Comparison of ENCODE assay signal across 10 cellular contexts in the genomic region with DNA sequence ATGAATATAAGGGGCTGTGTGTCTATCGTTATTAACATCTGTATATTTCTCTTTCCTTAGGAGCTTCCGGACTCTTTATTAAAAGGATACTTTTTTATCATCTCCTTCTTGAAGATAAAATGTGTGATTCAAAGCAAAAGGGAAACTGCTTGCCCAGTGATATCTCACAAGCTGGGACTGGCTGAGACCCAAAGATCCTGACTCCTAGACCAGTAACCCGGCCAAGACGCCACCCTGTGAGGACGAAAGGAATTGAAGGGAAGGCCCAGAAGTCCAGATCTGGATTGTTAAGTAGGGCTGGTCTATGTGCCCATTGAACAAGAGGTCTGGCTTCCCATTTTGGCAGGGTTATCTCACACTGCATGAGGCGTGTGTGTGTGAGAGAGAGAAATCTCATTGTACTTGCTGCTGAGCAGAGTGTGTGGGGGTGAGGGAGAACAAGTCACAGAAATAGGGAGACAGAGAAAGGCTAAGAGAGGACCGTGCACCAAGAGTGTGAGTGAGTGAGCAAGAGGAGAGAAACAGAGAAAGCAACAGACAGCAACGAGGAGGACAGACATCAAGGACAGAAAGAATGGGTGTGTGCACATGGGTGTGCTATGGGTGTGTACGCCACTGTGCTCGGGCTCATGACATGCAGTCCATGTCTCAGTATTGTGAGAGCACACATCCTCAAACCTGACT.
DNase-seq lines count a peak whose midpoint lies in the region; ATAC-seq and TF ChIP-seq lines count a peak whose summit lies in the region.
"Had no signal": no experiment of that assay in that cellular context is flagged by ENCODE, and none has a peak within 500 bp of the region (broad histone marks: within the 10 kb centered on the region; RNA-seq: fewer than 3 reads in every experiment).

No MANE protein-coding gene starts in this region.

- H3K36me3 Mint-ChIP-seq in activated CD4-positive, alpha-beta memory T cell treated with anti-CD3 and anti-CD28 coated beads for 36 hours: no peaks in the 10 kb centered on the region

- H3K27me3 Mint-ChIP-seq in activated CD4-positive, alpha-beta memory T cell treated with anti-CD3 and anti-CD28 coated beads for 36 hours: no peaks in the 10 kb centered on the region

- no peaks in the 10 kb centered on the region for H3K4me1 Mint-ChIP-seq in activated CD4-positive, alpha-beta memory T cell treated with anti-CD3 and anti-CD28 coated beads for 36 hours (ENCODE audit: low read depth)

- no peak overlapping the region for H3K4me3 Mint-ChIP-seq in activated CD4-positive, alpha-beta memory T cell treated with anti-CD3 and anti-CD28 coated beads for 36 hours

- no peaks in the 10 kb centered on the region for H3K9me3 Mint-ChIP-seq in activated CD4-positive, alpha-beta memory T cell treated with anti-CD3 and anti-CD28 coated beads for 36 hours

- no peaks in the 10 kb centered on the region for H3K27me3 ChIP-seq in tibial artery
- H3K27me3 ChIP-seq: foreskin keratinocyte had no signal

- intact Hi-C loops in left colon (cut with DNase I, micrococcal nuclease): no loop called here
- intact Hi-C loops in tibial artery (cut with DNase I; ENCODE audit: low total_unique reads): loop anchor here (5.0 kb wide), 1 partner anchor 184 kb away; no protein-coding TSS in a partner anchor
- intact Hi-C loops in activated CD4-positive, alpha-beta memory T cell treated with anti-CD3 and anti-CD28 coated beads for 36 hours (cut with micrococcal nuclease): no loop called here

- no peak overlapping the region for H3K27ac ChIP-seq in tibial artery
- H3K27ac ChIP-seq: foreskin keratinocyte had no signal

- peak; percentile 19 to 41 for TF ChIP-seq CTCF in tibial artery (IDR thresholded peaks at IDR 0.05)

- DNase-seq in M059J (ENCODE audit: low read depth) (peak; percentile 79), cerebellar cortex (ENCODE audit: low spot score) (peak; percentile 65), left colon (peak in 1 of 2 donors; percentile 20), tibial artery (peak; percentile 80 to 83), epidermal melanocyte (ENCODE audit: insufficient read length, low spot score) (no peak)
- no peak for DNase-seq in activated CD4-positive, alpha-beta memory T cell treated with anti-CD3 and anti-CD28 coated beads for 36 hours
- DNase-seq: activated T-cell treated with anti-CD3 and anti-CD28 coated beads, Interleukin-2, amount 50 U/mL, for 1 hour; foreskin keratinocyte; SHP77 had no signal

- no peaks in the 10 kb centered on the region for H3K9me3 ChIP-seq in tibial artery

- no peak overlapping the region for H3K27ac Mint-ChIP-seq in activated CD4-positive, alpha-beta memory T cell treated with anti-CD3 and anti-CD28 coated beads for 36 hours

- ATAC-seq in left colon (peak; percentile 50), GM18909 (IDR thresholded peaks at IDR 0.05; ENCODE audit: poor library complexity, unreplicated experiment) (no peak)
- ATAC-seq: foreskin keratinocyte had no signal

- POLR2A ChIA-PET in activated CD4-positive, alpha-beta memory T cell treated with anti-CD3 and anti-CD28 coated beads for 36 hours (lab: Charles Lee): no interaction called here

- H3K4me1 ChIP-seq in tibial artery: no peaks in the 10 kb centered on the region
- H3K4me1 ChIP-seq: foreskin keratinocyte had no signal

- CTCF ChIA-PET in activated CD4-positive, alpha-beta memory T cell treated with anti-CD3 and anti-CD28 coated beads for 36 hours (lab: Charles Lee): interaction anchor here (1.8 kb wide), 1 partner anchor 80 kb away, joined by 6 read pairs; no protein-coding TSS in a partner anchor

- H3K4me3 ChIP-seq in tibial artery: no peak overlapping the region

- no peaks in the 10 kb centered on the region for H3K36me3 ChIP-seq in tibial artery

Comparison
In these comparisons a context has a peak if more than half of its experiments do, and no peak if none do; other contexts are left out.
1. DNase-seq: peak in M059J (single experiment), cerebellar cortex (single experiment) and tibial artery (2 of 2); none in epidermal melanocyte (single experiment) and activated CD4-positive, alpha-beta memory T cell treated with anti-CD3 and anti-CD28 coated beads for 36 hours (single experiment).